ENCODE assay signal across 1 cellular context in the genomic region with DNA sequence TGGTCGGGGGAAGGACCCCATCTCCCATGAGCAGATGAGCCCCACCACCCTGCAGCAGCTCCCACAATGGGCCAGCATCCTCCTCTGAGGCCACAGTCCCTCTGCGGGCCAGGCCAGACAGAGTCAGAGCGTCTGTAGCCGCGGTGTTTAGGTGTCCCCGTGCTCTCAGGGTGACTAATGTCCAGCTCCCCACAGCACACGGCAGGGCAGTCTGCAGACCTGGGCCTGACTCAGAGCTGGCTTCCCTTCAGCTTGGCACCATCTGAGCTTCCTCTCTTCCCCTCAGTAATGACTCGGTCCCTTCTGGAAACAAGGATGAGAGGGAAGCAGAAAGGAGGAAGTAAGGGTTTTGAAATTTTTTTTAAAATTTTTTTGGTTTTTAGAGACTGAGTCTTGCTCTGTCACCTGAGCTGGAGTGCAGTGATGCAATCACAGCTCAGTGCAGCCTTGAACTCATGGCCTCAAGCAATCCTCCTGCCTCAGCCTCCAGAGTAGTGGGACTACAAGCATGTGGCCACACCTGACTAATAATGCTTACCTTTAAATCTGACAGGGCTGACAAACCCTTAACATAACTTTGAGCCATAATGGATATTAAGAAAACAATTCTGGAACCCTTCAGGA.
A peak's percentile ranks its signal among the peaks of the same experiment; 100 is the strongest.
TF ChIP-seq lines count a peak whose summit lies in the region.

No MANE protein-coding gene starts in this region.

TF ChIP-seq in SK-N-SH, 30 proteins besides CTCF, POLR2A, EP300 and RAD21 (continued from another document):
- TF ChIP-seq NFIC (IDR thresholded peaks at IDR 0.05; ENCODE audit: borderline replicate concordance) (peak; percentile 29; the same call in 1 of the 2 replicates), FOSL2 (IDR thresholded peaks at IDR 0.05; ENCODE audit: borderline replicate concordance, low read depth) (peak; percentile 45; the same call in 1 of the 2 replicates)
